ENCODE assay signal across 10 cellular contexts in genomic region chr9:135995816-135996215, GRCh38. TPM values are rescaled to one million over a fixed set of nuclear protein-coding genes. Genes with fewer than 3 reads are reported as not detected.
DNase-seq lines count a peak whose midpoint lies in the region; ATAC-seq and TF ChIP-seq lines count a peak whose summit lies in the region.
"Had no signal": no experiment of that assay in that cellular context is flagged by ENCODE, and none has a peak within 500 bp of the region (broad histone marks: within the 10 kb centered on the region; RNA-seq: fewer than 3 reads in every experiment).

No MANE protein-coding gene starts in this region.

- H3K4me1 Mint-ChIP-seq in brain (peaks cover 65% of the 10 kb centered on the region), neural crest cell (peaks cover 21% of the 10 kb centered on the region)

- no peak for ATAC-seq in GM21515 (IDR thresholded peaks at IDR 0.05; ENCODE audit: unreplicated experiment)
- ATAC-seq in GM19351 (IDR thresholded peaks at IDR 0.05; ENCODE audit: unreplicated experiment): no peak
- ATAC-seq: CD8-positive, alpha-beta T cell had no signal

- H3K36me3 Mint-ChIP-seq in brain: no peaks in the 10 kb centered on the region
- H3K36me3 Mint-ChIP-seq in neural crest cell (ENCODE audit: low read depth): no peaks in the 10 kb centered on the region
- H3K36me3 Mint-ChIP-seq: CD8-positive, alpha-beta T cell had no signal

- H3K27ac Mint-ChIP-seq in brain (peak overlapping the region in 3 of 5 experiments; percentile 48 to 69 (median 68)), neural crest cell (ENCODE audit: unreplicated experiment) (peak overlapping the region; percentile 29)
- H3K27ac Mint-ChIP-seq: CD8-positive, alpha-beta T cell had no signal

- DNase-seq in NCI-H524 (lab: John Stamatoyannopoulos, UW) (peak; percentile 49 to 72), NCI-H524 treated with DMSO at 0.1 percent for 48 hours (lab: John Stamatoyannopoulos, UW) (no peak), neural crest cell (ENCODE audit: low read depth, low spot score) (no peak), SIG-M5 (lab: John Stamatoyannopoulos, UW) (no peak)
- DNase-seq: 8988T; Calu3; CD8-positive, alpha-beta T cell had no signal

- H3K27me3 Mint-ChIP-seq in brain (peaks cover 4% of the 10 kb centered on the region), neural crest cell (ENCODE audit: low read depth) (no peaks in the 10 kb centered on the region)

- peak overlapping the region in 1 of 5 experiments; percentile 16 for H3K4me3 Mint-ChIP-seq in brain
- peak overlapping the region; percentile 44 for H3K4me3 Mint-ChIP-seq in neural crest cell
- H3K4me3 Mint-ChIP-seq: CD8-positive, alpha-beta T cell had no signal

- H3K9me3 Mint-ChIP-seq in brain (peaks cover 0 to 6% (median 0%) of the 10 kb centered on the region in 5 experiments), neural crest cell (no peaks in the 10 kb centered on the region)
- H3K9me3 Mint-ChIP-seq: CD8-positive, alpha-beta T cell had no signal

- no peak for TF ChIP-seq CTCF in brain (conservative IDR thresholded peaks at IDR 0.05)
- no peak for TF ChIP-seq CTCF in neural crest cell (conservative IDR thresholded peaks at IDR 0.05)

RNA-seq across cellular contexts. Expression of gene UBAC1, which starts 34.6 kb away (rescaled TPM):
- 80.4 TPM for polyA plus RNA-seq in brain (ENCODE audit: insufficient read depth, low read depth, low replicate concordance)
- total RNA-seq in neural crest cell: 49.3 and 51.9 TPM in 2 replicates

Comparison
In these comparisons a context has a peak if more than half of its experiments do, and no peak if none do; other contexts are left out.
1. DNase-seq: peak in NCI-H524 (2 of 2); none in NCI-H524 treated with DMSO at 0.1 percent for 48 hours (single experiment), neural crest cell (single experiment) and SIG-M5 (single experiment).